ENCODE assay signal across 14 cellular contexts in genomic region chr14:96888593-96888992, GRCh38.
DNase-seq lines count a peak whose midpoint lies in the region; ATAC-seq and TF ChIP-seq lines count a peak whose summit lies in the region.
"Had no signal": no experiment of that assay in that cellular context is flagged by ENCODE, and none has a peak within 500 bp of the region (broad histone marks: within the 10 kb centered on the region; RNA-seq: fewer than 3 reads in every experiment).

No MANE protein-coding gene starts in this region.

- H3K9me3 Mint-ChIP-seq in GM23338, result no peaks in the 10 kb centered on the region
- H3K9me3 Mint-ChIP-seq: H9 had no signal

- DNase-seq in GM23338 (ENCODE audit: low spot score) (no peak), NCI-H1417 treated with DMSO at 0.1 percent for 48 hours (lab: John Stamatoyannopoulos, UW) (peak; percentile 66), RPMI7951 (ENCODE audit: low read depth) (peak; percentile 17), left lung (no peak), SW 1271 (lab: John Stamatoyannopoulos, UW) (no peak), ascending aorta (ENCODE audit: low spot score in 2 of 2) (no peak)
- no peak for DNase-seq in activated CD4-positive, alpha-beta T cell treated with anti-CD3 and anti-CD28 coated beads for 1 hour
- DNase-seq: CD4-positive, CD25-positive, alpha-beta regulatory T cell; H9; heart right ventricle; lower lobe of right lung; stimulated activated CD4-positive, alpha-beta T cell treated with anti-CD3 and anti-CD28 coated beads, Interleukin-2, amount 100 ng/mL, for 48 hours; stimulated activated naive CD4-positive, alpha-beta T cell had no signal

- H3K9me3 ChIP-seq in left lung, result no peaks in the 10 kb centered on the region
- H3K9me3 ChIP-seq in ascending aorta, result no peaks in the 10 kb centered on the region
- H3K9me3 ChIP-seq: heart right ventricle, lower lobe of right lung had no signal

- peaks cover 21% of the 10 kb centered on the region for H3K4me1 Mint-ChIP-seq in GM23338

- no peaks in the 10 kb centered on the region for H3K9me2 ChIP-seq in GM23338 (ENCODE audit: insufficient read depth)

- no peaks in the 10 kb centered on the region for H3K79me2 ChIP-seq in GM23338 (replicated peaks; ENCODE audit: insufficient read depth)

- H3K27me3 ChIP-seq in GM23338 (ENCODE audit: insufficient read depth) (no peaks in the 10 kb centered on the region), left lung (no peaks in the 10 kb centered on the region), ascending aorta (no peaks in the 10 kb centered on the region)
- H3K27me3 ChIP-seq: heart right ventricle had no signal

- no peaks in the 10 kb centered on the region for H3K36me3 ChIP-seq in GM23338 (ENCODE audit: insufficient read depth)
- no peaks in the 10 kb centered on the region for H3K36me3 ChIP-seq in left lung
- no peaks in the 10 kb centered on the region for H3K36me3 ChIP-seq in ascending aorta
- H3K36me3 ChIP-seq: heart right ventricle, lower lobe of right lung had no signal

- H3K36me3 Mint-ChIP-seq in GM23338 (ENCODE audit: low read depth), result peaks cover 3% of the 10 kb centered on the region; the same call in 2 of the 3 replicates

- H3F3A ChIP-seq in GM23338 (replicated peaks; ENCODE audit: low read depth), result no peaks in the 10 kb centered on the region

- H3K4me1 ChIP-seq in GM23338 (ENCODE audit: insufficient read depth), result peaks cover 19% of the 10 kb centered on the region
- no peaks in the 10 kb centered on the region for H3K4me1 ChIP-seq in left lung
- H3K4me1 ChIP-seq in ascending aorta, result no peaks in the 10 kb centered on the region
- H3K4me1 ChIP-seq: heart right ventricle, lower lobe of right lung had no signal

- no peak overlapping the region for H3K4me3 Mint-ChIP-seq in GM23338
- H3K4me3 Mint-ChIP-seq: CD4-positive, CD25-positive, alpha-beta regulatory T cell; H9 had no signal

- no peaks in the 10 kb centered on the region for H3K27me3 Mint-ChIP-seq in GM23338 (ENCODE audit: insufficient read depth, low read depth, poor library complexity)
- H3K27me3 Mint-ChIP-seq: CD4-positive, CD25-positive, alpha-beta regulatory T cell had no signal

- peak overlapping the region; percentile 79; the same call in 1 of the 2 replicates for H3K27ac Mint-ChIP-seq in GM23338

- H3K4me2 ChIP-seq in GM23338, result peak overlapping the region; percentile 20

- no peak overlapping the region for H2AFZ ChIP-seq in GM23338

- TF ChIP-seq CTCF in GM23338 (conservative IDR thresholded peaks at IDR 0.05; ENCODE audit: low read depth in 2 of 2) (no peak), left lung (IDR thresholded peaks at IDR 0.05) (no peak), ascending aorta (IDR thresholded peaks at IDR 0.05) (no peak)

- intact Hi-C loops in left lung (cut with DNase I) (no loop called here), ascending aorta (cut with DNase I) (no loop called here)

- no peak overlapping the region for H3K4me3 ChIP-seq in GM23338
- no peak overlapping the region for H3K4me3 ChIP-seq in left lung
- H3K4me3 ChIP-seq in ascending aorta, result no peak overlapping the region
- H3K4me3 ChIP-seq: heart right ventricle, lower lobe of right lung had no signal

- H3K27ac ChIP-seq in GM23338 (ENCODE audit: low read depth), result no peak overlapping the region
- no peak overlapping the region for H3K27ac ChIP-seq in left lung
- no peak overlapping the region for H3K27ac ChIP-seq in ascending aorta
- H3K27ac ChIP-seq: heart right ventricle, lower lobe of right lung had no signal

- peak; percentile 40; the same call in 1 of the 3 replicates for ATAC-seq in GM23338
- peak; percentile 74 for ATAC-seq in left lung
- no peak for ATAC-seq in GM18520 (IDR thresholded peaks at IDR 0.05; ENCODE audit: unreplicated experiment)
- ATAC-seq: lower lobe of right lung had no signal

- H4K20me1 ChIP-seq in GM23338 (replicated peaks; ENCODE audit: insufficient read depth), result no peaks in the 10 kb centered on the region

TF ChIP-seq in GM23338, 12 proteins besides CTCF, POLR2A, EP300 and RAD21 (continues in another document):
- TF ChIP-seq EZH2 (IDR thresholded peaks at IDR 0.05; ENCODE audit: low read depth, unreplicated experiment) (no peak), ZNF462 (CRISPR knock-in tag; IDR thresholded peaks at IDR 0.05) (no peak), ZNF114 (CRISPR knock-in tag; IDR thresholded peaks at IDR 0.05) (no peak), POLR2AphosphoS5 (IDR thresholded peaks at IDR 0.05; ENCODE audit: low read depth) (no peak), JUNB (IDR thresholded peaks at IDR 0.05; ENCODE audit: unreplicated experiment) (no peak), STAT1 (IDR thresholded peaks at IDR 0.05; ENCODE audit: unreplicated experiment) (no peak)

Comparison
In these comparisons a context has a peak if more than half of its experiments do, and no peak if none do; other contexts are left out.
1. DNase-seq: peak in NCI-H1417 treated with DMSO at 0.1 percent for 48 hours (single experiment) and RPMI7951 (single experiment); none in GM23338 (single experiment), left lung (0 of 2), SW 1271 (0 of 2), activated CD4-positive, alpha-beta T cell treated with anti-CD3 and anti-CD28 coated beads for 1 hour (single experiment) and ascending aorta (0 of 2).